8 cellular contexts compared by ENCODE assay signal in genomic region chr10:121597504-121598241, GRCh38. TPM values are rescaled to one million over a fixed set of nuclear protein-coding genes. Genes with fewer than 3 reads are reported as not detected.
DNase-seq lines count a peak whose midpoint lies in the region; ATAC-seq and TF ChIP-seq lines count a peak whose summit lies in the region.

No MANE protein-coding gene starts in this region.

- peaks cover 8% of the 10 kb centered on the region for H3K27me3 ChIP-seq in HUES48 (ENCODE audit: control insufficient read depth, insufficient read depth, low read length)
- no peaks in the 10 kb centered on the region for H3K27me3 ChIP-seq in esophagus (ENCODE audit: control insufficient read depth in 1 of 2, insufficient read depth in 2 of 2, low read length in 2 of 2)

- peaks cover 18% of the 10 kb centered on the region for H3K36me3 Mint-ChIP-seq in nephron progenitor cell (ENCODE audit: low read depth)

- 1 to 2% methylated on average over 56 to 75 of the region's 75 CpGs for WGBS in esophagus, 2 donors

- no peak for TF ChIP-seq CTCF in AG10803 (conservative IDR thresholded peaks at IDR 0.05; ENCODE audit: low read length)
- TF ChIP-seq CTCF in nephron progenitor cell (IDR thresholded peaks at IDR 0.05): no peak

- H3K36me3 ChIP-seq in HUES48 (ENCODE audit: control insufficient read depth, insufficient read depth, low read length): peaks cover 24% of the 10 kb centered on the region
- no peaks in the 10 kb centered on the region for H3K36me3 ChIP-seq in esophagus (ENCODE audit: control insufficient read depth in 2 of 2, insufficient read depth in 2 of 2, low read length in 1 of 2)

- peaks cover 4% of the 10 kb centered on the region for H3K9me3 Mint-ChIP-seq in nephron progenitor cell

- peak overlapping the region; percentile 100 for H3K27ac ChIP-seq in HUES48 (ENCODE audit: low read depth, low read length)
- H3K27ac ChIP-seq in esophagus (ENCODE audit: low read depth in 2 of 2, low read length in 1 of 2): peak overlapping the region; percentile 91

- ATAC-seq in HG02970 (IDR thresholded peaks at IDR 0.05; ENCODE audit: low FRiP score, unreplicated experiment): no peak

- H3K9ac ChIP-seq in HUES48 (ENCODE audit: low read depth, low read length): peak overlapping the region; percentile 86

- peak overlapping the region; percentile 97 for H3K4me3 Mint-ChIP-seq in nephron progenitor cell

- peaks cover 70% of the 10 kb centered on the region for H3K4me1 Mint-ChIP-seq in nephron progenitor cell

- peaks cover 35% of the 10 kb centered on the region for H3K27me3 Mint-ChIP-seq in nephron progenitor cell (ENCODE audit: low read depth, poor library complexity)

- DNase-seq in AG10803 (ENCODE audit: low read depth) (no peak), nephron progenitor cell (peak; percentile 47), G401 (ENCODE audit: low spot score) (no peak), CD1c-positive myeloid dendritic cell (ENCODE audit: extremely low spot score) (no peak)
- DNase-seq in activated CD8-positive, alpha-beta memory T cell treated with anti-CD3 and anti-CD28 coated beads, Interleukin-2, amount 50 U/mL, for 4 hours: no peak

- peak overlapping the region; percentile 15 for H3K4me3 ChIP-seq in AG10803 (ENCODE audit: low read length)
- peak overlapping the region; percentile 63 for H3K4me3 ChIP-seq in HUES48 (ENCODE audit: low read depth, low read length)
- peak overlapping the region; percentile 68 to 78 for H3K4me3 ChIP-seq in esophagus (ENCODE audit: low read depth in 1 of 2, low read length in 2 of 2)

- no peak overlapping the region for H3K27ac Mint-ChIP-seq in nephron progenitor cell

- H3K4me1 ChIP-seq in HUES48 (ENCODE audit: control insufficient read depth, insufficient read depth, low read length) (peaks cover 58% of the 10 kb centered on the region), esophagus (ENCODE audit: control insufficient read depth in 2 of 2, insufficient read depth in 2 of 2, low read length in 1 of 2) (peaks cover 3 to 13% of the 10 kb centered on the region in 2 donors)

- in situ Hi-C loops in G401 (cut with HindIII; ENCODE audit: low sequenced_read_pairs): no loop called here

- no peaks in the 10 kb centered on the region for H3K9me3 ChIP-seq in HUES48 (ENCODE audit: control insufficient read depth, insufficient read depth, low read length)
- H3K9me3 ChIP-seq in esophagus (ENCODE audit: control insufficient read depth in 2 of 2, insufficient read depth in 1 of 2, low read depth in 1 of 2, low read length in 1 of 2): no peaks in the 10 kb centered on the region

RNA-seq across cellular contexts. Expression of gene FGFR2, which starts 0.6 kb away (rescaled TPM):
- 10 to 100 TPM; 10.8 to 15.4 TPM for polyA plus RNA-seq in esophagus
- 279 and 323 TPM in 2 replicates for total RNA-seq in G401 (2014; rRNA removed; shearing (Covaris generic))

Comparison
In these comparisons a context has a peak if more than half of its experiments do, and no peak if none do; other contexts are left out.
1. H3K4me3 ChIP-seq: peak in every context shown above with its lines; median percentile 73 in esophagus; 63 in HUES48; 15 in AG10803.